In the genomic region with DNA sequence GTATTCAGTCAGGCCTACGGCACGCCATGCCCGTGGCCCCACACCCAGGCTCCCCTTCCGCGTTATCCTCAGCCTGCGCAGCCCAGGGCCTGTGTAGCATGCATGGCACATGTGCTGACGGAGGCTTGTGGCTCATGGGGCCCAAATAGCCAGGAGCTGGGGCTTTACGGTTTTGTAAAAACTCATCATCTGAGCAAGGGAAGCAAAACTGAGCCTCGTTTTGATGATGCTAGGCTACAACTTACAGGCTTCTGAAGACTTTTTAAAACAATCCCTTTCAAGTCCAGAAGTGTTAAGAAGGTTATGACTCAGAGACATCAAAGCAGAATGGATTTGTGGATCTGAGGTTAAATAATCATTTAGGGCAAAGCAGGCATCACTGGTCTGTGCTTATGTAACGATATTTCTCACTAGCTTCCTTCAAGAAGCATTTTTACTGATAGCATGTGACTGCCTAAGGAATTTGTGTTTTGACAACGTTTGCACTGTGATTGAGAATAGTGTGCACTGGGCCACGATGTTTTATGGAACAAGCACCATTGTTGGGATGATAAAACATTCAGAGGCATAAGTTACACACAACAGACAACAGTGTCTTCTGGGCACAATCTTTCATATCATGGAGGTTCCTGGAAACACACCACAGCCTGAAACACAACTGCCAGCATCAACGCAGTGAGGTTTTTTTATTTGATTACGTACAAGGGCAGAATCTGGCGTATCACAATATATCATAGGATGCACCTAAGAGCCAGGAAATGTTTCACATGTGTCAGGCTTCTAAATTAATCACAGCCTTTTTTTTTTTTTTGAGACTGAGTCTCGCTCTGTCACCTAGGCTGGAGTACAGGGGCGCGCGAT, we compare ENCODE assay signal across 15 cellular contexts.
DNase-seq lines count a peak whose midpoint lies in the region; ATAC-seq and TF ChIP-seq lines count a peak whose summit lies in the region.
"Had no signal": no experiment of that assay in that cellular context is flagged by ENCODE, and none has a peak within 500 bp of the region (broad histone marks: within the 10 kb centered on the region; RNA-seq: fewer than 3 reads in every experiment).

No MANE protein-coding gene starts in this region.

- no peak overlapping the region for H3K23ac ChIP-seq in mesenchymal stem cell (ENCODE audit: low read length in 2 of 2)

- POLR2A ChIA-PET in CD4-positive, alpha-beta T cell (lab: Charles Lee): no interaction called here

- intact Hi-C loops in CD4-positive, alpha-beta T cell (cut with DNase I, micrococcal nuclease): no loop called here

- no peaks in the 10 kb centered on the region for H3K36me3 Mint-ChIP-seq in CD4-positive, alpha-beta T cell (ENCODE audit: low read depth)

- no peak overlapping the region for H2AK5ac ChIP-seq in mesenchymal stem cell (ENCODE audit: low read length, severe bottlenecking)

- H3K4me1 ChIP-seq in mesenchymal stem cell (ENCODE audit: control insufficient read depth, insufficient read depth, low read depth, low read length): peaks cover 14% of the 10 kb centered on the region
- H3K4me1 ChIP-seq: BE2C had no signal

- H3K27me3 Mint-ChIP-seq in CD4-positive, alpha-beta T cell: no peaks in the 10 kb centered on the region

- no peaks in the 10 kb centered on the region for H3K27me3 ChIP-seq in CD4-positive, alpha-beta T cell (ENCODE audit: control insufficient read depth, insufficient read depth, low read length)
- H3K27me3 ChIP-seq in mesenchymal stem cell (ENCODE audit: control insufficient read depth in 1 of 2, insufficient read depth in 1 of 2, low read length in 2 of 2): no peaks in the 10 kb centered on the region
- H3K27me3 ChIP-seq: BE2C, suprapubic skin had no signal

- H4K8ac ChIP-seq in mesenchymal stem cell (ENCODE audit: low read length): no peak overlapping the region

- CTCF ChIA-PET in CD4-positive, alpha-beta T cell (lab: Charles Lee): no interaction called here

- H3K18ac ChIP-seq in mesenchymal stem cell (ENCODE audit: low read depth in 1 of 2, low read length in 2 of 2): no peak overlapping the region

- no peak overlapping the region for H3K9ac ChIP-seq in mesenchymal stem cell (ENCODE audit: low read length)

- no peaks in the 10 kb centered on the region for H3K9me3 ChIP-seq in CD4-positive, alpha-beta T cell (ENCODE audit: control insufficient read depth, low read length)
- H3K9me3 ChIP-seq in mesenchymal stem cell (ENCODE audit: control insufficient read depth, low read length): no peaks in the 10 kb centered on the region
- H3K9me3 ChIP-seq: BE2C, suprapubic skin had no signal

- H3K27ac ChIP-seq in CD4-positive, alpha-beta T cell (ENCODE audit: low read depth, low read length): no peak overlapping the region
- peak overlapping the region; percentile 24 for H3K27ac ChIP-seq in mesenchymal stem cell (ENCODE audit: low read length, poor library complexity, severe bottlenecking)
- H3K27ac ChIP-seq: suprapubic skin had no signal

- no peaks in the 10 kb centered on the region for H3K9me3 Mint-ChIP-seq in CD4-positive, alpha-beta T cell
- H3K9me3 Mint-ChIP-seq: GM23338 had no signal

- no peak overlapping the region for H2BK120ac ChIP-seq in mesenchymal stem cell (ENCODE audit: low read depth, low read length)

- TF ChIP-seq CTCF in CD4-positive, alpha-beta T cell (IDR thresholded peaks at IDR 0.05): no peak
- no peak for TF ChIP-seq CTCF in foreskin fibroblast (IDR thresholded peaks at IDR 0.05; ENCODE audit: low read depth, low read length)

- H3K36me3 ChIP-seq in mesenchymal stem cell (ENCODE audit: control insufficient read depth in 1 of 2, insufficient read depth in 2 of 2, low read depth in 1 of 2, low read length in 2 of 2): no peaks in the 10 kb centered on the region
- H3K36me3 ChIP-seq: BE2C, suprapubic skin had no signal

- H3K4me3 Mint-ChIP-seq in CD4-positive, alpha-beta T cell: no peak overlapping the region
- H3K4me3 Mint-ChIP-seq: GM23338 had no signal

- no peak overlapping the region for H3K27ac Mint-ChIP-seq in CD4-positive, alpha-beta T cell
- H3K27ac Mint-ChIP-seq: GM23338 had no signal

- H3K14ac ChIP-seq in mesenchymal stem cell (ENCODE audit: low read length in 2 of 2): no peak overlapping the region

- H2BK15ac ChIP-seq in mesenchymal stem cell (ENCODE audit: low read depth, poor library complexity, severe bottlenecking): no peak overlapping the region

- peaks cover 26% of the 10 kb centered on the region for H3K4me1 Mint-ChIP-seq in CD4-positive, alpha-beta T cell (ENCODE audit: low read depth)

- H3K79me1 ChIP-seq in mesenchymal stem cell (replicated peaks; ENCODE audit: low read length, poor library complexity, severe bottlenecking): peaks cover 32% of the 10 kb centered on the region

- H3K4ac ChIP-seq in mesenchymal stem cell (ENCODE audit: low read depth in 1 of 2, low read length in 2 of 2): no peak overlapping the region

- WGBS in mesenchymal stem cell: 89% methylated on average over 18 of the region's 19 CpGs

- no peak overlapping the region for H4K91ac ChIP-seq in mesenchymal stem cell (ENCODE audit: low read length)

- ATAC-seq in CD4-positive, alpha-beta T cell (ENCODE audit: poor library complexity): peak; percentile 61
- ATAC-seq in HG03196 (IDR thresholded peaks at IDR 0.05; ENCODE audit: unreplicated experiment): no peak
- ATAC-seq: GM23338 had no signal

- H2BK5ac ChIP-seq in mesenchymal stem cell (ENCODE audit: low read depth, low read length, poor library complexity, severe bottlenecking): no peak overlapping the region

- H3K4me3 ChIP-seq in mesenchymal stem cell (ENCODE audit: insufficient read depth in 1 of 2, low read depth in 1 of 2, low read length in 2 of 2) (no peak overlapping the region), foreskin fibroblast (ENCODE audit: low read depth in 1 of 2, low read length in 2 of 2) (no peak overlapping the region)
- H3K4me3 ChIP-seq: GM23338, suprapubic skin had no signal

- H2AFZ ChIP-seq in mesenchymal stem cell (ENCODE audit: low read depth, low read length): no peak overlapping the region
- H2AFZ ChIP-seq: GM23338 had no signal

- H2BK12ac ChIP-seq in mesenchymal stem cell (ENCODE audit: low read length in 2 of 2): no peak overlapping the region

- H3K4me2 ChIP-seq in mesenchymal stem cell (ENCODE audit: low read length, poor library complexity, severe bottlenecking): no peak overlapping the region
- H3K4me2 ChIP-seq: GM23338 had no signal

- no peak for DNase-seq in CD4-positive, alpha-beta T cell
- DNase-seq in M059J (ENCODE audit: low read depth): peak; percentile 31
- DNase-seq in amniotic epithelial cell (ENCODE audit: low read depth): peak; percentile 70
- peak; percentile 30 for DNase-seq in mesenchymal stem cell
- no peak for DNase-seq in ecto neural progenitor cell (ENCODE audit: low spot score)
- no peak for DNase-seq in CD1c-positive myeloid dendritic cell (ENCODE audit: extremely low spot score)
- DNase-seq in foreskin fibroblast: no peak
- DNase-seq: activated CD4-positive, CD25-positive, alpha-beta regulatory T cell treated with anti-CD3 and anti-CD28 coated beads, Interleukin-2, amount 50 U/mL, for 72 hours; BE2C; dermis blood vessel endothelial cell; NCI-H2107; retina had no signal

Comparison
In these comparisons a context has a peak if more than half of its experiments do, and no peak if none do; other contexts are left out.
1. DNase-seq: peak in M059J (single experiment), amniotic epithelial cell (single experiment) and mesenchymal stem cell (single experiment); none in CD4-positive, alpha-beta T cell (0 of 10), ecto neural progenitor cell (single experiment), CD1c-positive myeloid dendritic cell (single experiment) and foreskin fibroblast (0 of 2).